In the genomic region with DNA sequence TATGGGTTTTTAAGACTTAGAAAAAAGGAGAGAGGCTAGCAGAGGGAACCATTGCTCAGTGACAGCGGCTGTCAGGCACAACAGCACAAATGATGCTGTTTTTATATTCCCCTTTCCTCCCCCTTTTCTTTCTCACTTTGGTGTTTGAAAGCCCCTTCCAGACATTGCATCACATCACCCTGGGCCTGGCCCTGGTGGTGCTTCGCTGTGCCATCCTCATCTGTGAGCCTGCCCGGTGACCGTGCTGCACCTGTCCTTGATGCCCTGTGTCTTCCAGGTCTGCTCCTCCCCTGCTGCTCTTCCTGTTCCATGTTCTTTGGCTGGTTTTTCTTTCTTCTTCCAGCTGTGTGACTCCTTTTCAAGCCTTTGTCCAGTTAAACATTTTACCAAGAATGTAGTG, we compare ENCODE assay signal across 16 cellular contexts. TPM values are rescaled to one million over a fixed set of nuclear protein-coding genes. Genes with fewer than 3 reads are reported as not detected.
DNase-seq lines count a peak whose midpoint lies in the region; ATAC-seq, FAIRE-seq and TF ChIP-seq lines count a peak whose summit lies in the region.
"Had no signal": no experiment of that assay in that cellular context is flagged by ENCODE, and none has a peak within 500 bp of the region (broad histone marks: within the 10 kb centered on the region; RNA-seq: fewer than 3 reads in every experiment).

No MANE protein-coding gene starts in this region.

- H3K27ac ChIP-seq in GM23338 (ENCODE audit: low read depth), result peak overlapping the region; percentile 28; the same call in 1 of the 2 replicates
- peak overlapping the region; percentile 5 for H3K27ac ChIP-seq in skeletal muscle tissue (ENCODE audit: low read depth, low read length)
- H3K27ac ChIP-seq: ovary had no signal

- TF ChIP-seq POLR2A in GM12891 (IDR thresholded peaks at IDR 0.05; ENCODE audit: low read depth, low read length), result no peak

- peak overlapping the region; percentile 7; the same call in 1 of the 2 replicates for H3K27ac Mint-ChIP-seq in GM23338
- peak overlapping the region; percentile 6 for H3K27ac Mint-ChIP-seq in activated B cell treated with CpG ODN at 0.5 μM for 24 hours
- H3K27ac Mint-ChIP-seq in stimulated activated naive CD8-positive, alpha-beta T cell treated with anti-CD3 and anti-CD28 coated beads, Interleukin-15, amount 100 ng/mL, for 72 hours, result peak overlapping the region in 1 of 2 donors; percentile 65

- ATAC-seq in GM23338, result no peak
- ATAC-seq in activated B cell treated with CpG ODN at 0.5 μM for 24 hours (ENCODE audit: low read depth), result no peak
- ATAC-seq in left ventricle myocardium superior, result peak; percentile 27
- no peak for ATAC-seq in stimulated activated naive CD8-positive, alpha-beta T cell treated with anti-CD3 and anti-CD28 coated beads, Interleukin-15, amount 100 ng/mL, for 72 hours
- ATAC-seq in HG03159 (IDR thresholded peaks at IDR 0.05; ENCODE audit: unreplicated experiment), result no peak

- H4K20me1 ChIP-seq in GM23338 (replicated peaks; ENCODE audit: insufficient read depth), result peaks cover 51% of the 10 kb centered on the region

- POLR2A ChIA-PET in activated B cell treated with CpG ODN at 0.5 μM for 24 hours (lab: Charles Lee), result no interaction called here

- H3K4me3 Mint-ChIP-seq in GM23338, result no peak overlapping the region
- H3K4me3 Mint-ChIP-seq in activated B cell treated with CpG ODN at 0.5 μM for 24 hours, result no peak overlapping the region
- H3K4me3 Mint-ChIP-seq in stimulated activated naive CD8-positive, alpha-beta T cell treated with anti-CD3 and anti-CD28 coated beads, Interleukin-15, amount 100 ng/mL, for 72 hours, result no peak overlapping the region

- H3K9me3 ChIP-seq in skeletal muscle tissue (ENCODE audit: control insufficient read depth in 3 of 3, low read length in 3 of 3), result no peaks in the 10 kb centered on the region
- H3K9me3 ChIP-seq: ovary had no signal

- peaks cover 15% of the 10 kb centered on the region; the same call in 1 of the 2 replicates for H3F3A ChIP-seq in GM23338 (replicated peaks; ENCODE audit: low read depth)

- H3K36me3 ChIP-seq in GM23338 (ENCODE audit: insufficient read depth), result peaks cover 37% of the 10 kb centered on the region
- peaks cover 31 to 38% (median 32%) of the 10 kb centered on the region in 3 donors for H3K36me3 ChIP-seq in skeletal muscle tissue (ENCODE audit: control insufficient read depth in 3 of 3, insufficient read depth in 3 of 3, low read length in 3 of 3)
- H3K36me3 ChIP-seq: ovary had no signal

- H3K9me3 Mint-ChIP-seq in GM23338 (no peaks in the 10 kb centered on the region), activated B cell treated with CpG ODN at 0.5 μM for 24 hours (no peaks in the 10 kb centered on the region)
- no peaks in the 10 kb centered on the region for H3K9me3 Mint-ChIP-seq in stimulated activated naive CD8-positive, alpha-beta T cell treated with anti-CD3 and anti-CD28 coated beads, Interleukin-15, amount 100 ng/mL, for 72 hours
- H3K9me3 Mint-ChIP-seq: CD8-positive, alpha-beta memory T cell had no signal

- intact Hi-C loops in activated B cell treated with CpG ODN at 0.5 μM for 24 hours (cut with micrococcal nuclease) (no loop called here), left ventricle myocardium superior (cut with micrococcal nuclease) (no loop called here)

- TF ChIP-seq CTCF in GM23338 (conservative IDR thresholded peaks at IDR 0.05; ENCODE audit: low read depth in 2 of 2), result no peak
- TF ChIP-seq CTCF in activated B cell treated with CpG ODN at 0.5 μM for 24 hours (IDR thresholded peaks at IDR 0.05), result no peak

- H3K4me3 ChIP-seq in GM23338, result no peak overlapping the region
- no peak overlapping the region for H3K4me3 ChIP-seq in skeletal muscle tissue (ENCODE audit: low read length in 3 of 3)
- H3K4me3 ChIP-seq: ovary had no signal

- H3K27me3 ChIP-seq in GM23338 (ENCODE audit: insufficient read depth) (no peaks in the 10 kb centered on the region), skeletal muscle tissue (ENCODE audit: control insufficient read depth in 3 of 3, insufficient read depth in 3 of 3, low read length in 3 of 3) (no peaks in the 10 kb centered on the region)
- H3K27me3 ChIP-seq: ovary had no signal

- H3K36me3 Mint-ChIP-seq in GM23338 (ENCODE audit: low read depth), result peaks cover 43% of the 10 kb centered on the region
- peaks cover 52% of the 10 kb centered on the region for H3K36me3 Mint-ChIP-seq in activated B cell treated with CpG ODN at 0.5 μM for 24 hours (ENCODE audit: low read depth)

- CTCF ChIA-PET in activated B cell treated with CpG ODN at 0.5 μM for 24 hours (lab: Charles Lee), result no interaction called here

- H3K79me2 ChIP-seq in GM23338 (replicated peaks; ENCODE audit: insufficient read depth), result peaks cover 80% of the 10 kb centered on the region

- H3K4me1 ChIP-seq in GM23338 (ENCODE audit: insufficient read depth) (no peaks in the 10 kb centered on the region), skeletal muscle tissue (ENCODE audit: control insufficient read depth in 3 of 3, insufficient read depth in 3 of 3, low read length in 3 of 3) (peaks cover 14 to 37% (median 26%) of the 10 kb centered on the region in 3 donors)

- no peak for FAIRE-seq in GM12891 (lab: Jason Lieb, UNC)
- FAIRE-seq: RCC 7860 had no signal

- DNase-seq in GM23338 (ENCODE audit: low spot score) (no peak), activated B cell treated with CpG ODN at 0.5 μM for 24 hours (no peak), left ventricle myocardium superior (no peak), GM12891 (ENCODE audit: insufficient read length, low spot score) (no peak)
- DNase-seq in stimulated activated naive CD8-positive, alpha-beta T cell treated with anti-CD3 and anti-CD28 coated beads, Interleukin-15, amount 100 ng/mL, for 72 hours, result no peak
- DNase-seq: amygdala; CD8-positive, alpha-beta memory T cell; effector memory CD4-positive, alpha-beta T cell; NCI-H1092 treated with DMSO at 0.1 percent for 48 hours; NCI-H446 treated with DMSO at 0.1 percent for 48 hours; ovary; stimulated activated CD4-positive, alpha-beta T cell treated with anti-CD3 and anti-CD28 coated beads, Interleukin-4, amount 100 ng/mL, for 4 hours; T-helper 9 cell had no signal

- H2AFZ ChIP-seq in GM23338, result no peak overlapping the region

- peaks cover 3% of the 10 kb centered on the region; the same call in 1 of the 3 replicates for H3K4me1 Mint-ChIP-seq in GM23338
- H3K4me1 Mint-ChIP-seq in activated B cell treated with CpG ODN at 0.5 μM for 24 hours, result peaks cover 20% of the 10 kb centered on the region
- H3K4me1 Mint-ChIP-seq in stimulated activated naive CD8-positive, alpha-beta T cell treated with anti-CD3 and anti-CD28 coated beads, Interleukin-15, amount 100 ng/mL, for 72 hours, result peaks cover 7% of the 10 kb centered on the region

- H3K9ac ChIP-seq in skeletal muscle tissue (ENCODE audit: low read depth in 1 of 3, low read length in 3 of 3), result peak overlapping the region in 1 of 3 donors; percentile 3

- no peaks in the 10 kb centered on the region for H3K27me3 Mint-ChIP-seq in GM23338 (ENCODE audit: insufficient read depth, low read depth, poor library complexity)
- no peaks in the 10 kb centered on the region for H3K27me3 Mint-ChIP-seq in activated B cell treated with CpG ODN at 0.5 μM for 24 hours
- H3K27me3 Mint-ChIP-seq in stimulated activated naive CD8-positive, alpha-beta T cell treated with anti-CD3 and anti-CD28 coated beads, Interleukin-15, amount 100 ng/mL, for 72 hours, result no peaks in the 10 kb centered on the region

- no peaks in the 10 kb centered on the region for H3K9me2 ChIP-seq in GM23338 (ENCODE audit: insufficient read depth)

- no peak overlapping the region for H3K4me2 ChIP-seq in GM23338

TF ChIP-seq in GM23338, 12 proteins besides CTCF, POLR2A, EP300 and RAD21 (continues in another document):
- TF ChIP-seq POLR2AphosphoS5 (IDR thresholded peaks at IDR 0.05; ENCODE audit: low read depth), result no peak
- TF ChIP-seq CREB1 (CRISPR knock-in tag; IDR thresholded peaks at IDR 0.05; ENCODE audit: low read depth), result no peak

TF ChIP-seq in GM12891, 5 proteins besides CTCF, POLR2A, EP300 and RAD21:
- TF ChIP-seq PAX5 (IDR thresholded peaks at IDR 0.05; ENCODE audit: insufficient read depth, low read length, severe bottlenecking), result no peak
- no peak for TF ChIP-seq POU2F2 (IDR thresholded peaks at IDR 0.05; ENCODE audit: low read depth, low read length)
- TF ChIP-seq POLR2AphosphoS5 (IDR thresholded peaks at IDR 0.05; ENCODE audit: low read depth, low read length), result no peak
- TF ChIP-seq SPI1 (IDR thresholded peaks at IDR 0.05; ENCODE audit: low read depth, low read length), result no peak
TF ChIP-seq in GM12891: peak in this region for 0.

RNA-seq across cellular contexts. Expression of a gene that starts 24.8 kb away (rescaled TPM):
- 250 and 308 TPM in 2 replicates for total RNA-seq in GM23338 (2014; rRNA removed; shearing (Covaris generic))
- polyA plus RNA-seq in GM23338 (2016; fragmentation: Nextera tagmentation; extraction: Ambion mirVana), result 159 and 165 TPM in 2 replicates
- 126 and 153 TPM in 2 replicates for total RNA-seq in activated B cell treated with CpG ODN at 0.5 μM for 24 hours
- total RNA-seq in left ventricle myocardium superior, result 146 TPM
- 103 TPM for total RNA-seq in skeletal muscle tissue
- 49.3 TPM for polyA plus RNA-seq in GM12891 (2012; ENCODE audit: low read depth, missing spikeins)
